Comparison of ENCODE assay signal across 28 cellular contexts in genomic region chr12:109612003-109612402, GRCh38.
"Had no signal": no experiment of that assay in that cellular context is flagged by ENCODE, and none has a peak within 500 bp of the region (broad histone marks: within the 10 kb centered on the region; RNA-seq: fewer than 3 reads in every experiment).

No MANE protein-coding gene starts in this region.

- DNase-seq: naive thymus-derived CD4-positive, alpha-beta T cell; natural killer cell; nucleus accumbens; ovary; posterior cingulate gyrus; psoas muscle; right cardiac atrium; spleen; stimulated activated CD4-positive, alpha-beta T cell treated with anti-CD3 and anti-CD28 coated beads, Interleukin-12 subunit alpha, Interleukin-12 subunit beta, amount 100 ng/mL, for 4 hours; stimulated activated CD4-positive, alpha-beta T cell treated with anti-CD3 and anti-CD28 coated beads, Interleukin-1b, Interleukin-23, amount 100 ng/mL, for 48 hours; stimulated activated CD4-positive, alpha-beta T cell treated with anti-CD3 and anti-CD28 coated beads, Interleukin-4, amount 100 ng/mL, for 1 hour; stimulated activated CD4-positive, alpha-beta T cell treated with anti-CD3 and anti-CD28 coated beads, Interleukin-4, amount 100 ng/mL, for 4 hours; stimulated activated CD8-positive, alpha-beta memory T cell treated with anti-CD3 and anti-CD28 coated beads, Interleukin-4, amount 100 ng/mL, for 48 hours; stimulated activated naive CD4-positive, alpha-beta T cell; stimulated activated naive CD8-positive, alpha-beta T cell treated with anti-CD3 and anti-CD28 coated beads, Interleukin-15, amount 100 ng/mL, for 72 hours; stimulated activated naive CD8-positive, alpha-beta T cell treated with anti-CD3 and anti-CD28 coated beads, Interleukin-15, Interleukin-2, amounts not matched to agents 100 U/mL and 50 U/mL, for 24 hours; thyroid gland; transverse colon; upper lobe of right lung; uterus had no signal

- H3K27ac ChIP-seq: neural progenitor cell, neutrophil, ovary, parathyroid adenoma, psoas muscle, skin epidermis, spleen, thoracic aorta, thyroid gland, transverse colon, upper lobe of right lung, uterus had no signal

- H3K36me3 ChIP-seq: neural progenitor cell, neutrophil, ovary, spleen, thoracic aorta, thyroid gland, transverse colon, upper lobe of right lung, uterus had no signal

- H3K9me3 ChIP-seq: neutrophil, ovary, psoas muscle, spleen, thoracic aorta, thyroid gland, transverse colon, upper lobe of right lung, uterus had no signal

- H3K79me2 ChIP-seq: parathyroid adenoma had no signal

- H3K4me1 ChIP-seq: spleen, thyroid gland, transverse colon, upper lobe of right lung, uterus had no signal

- H3K4me2 ChIP-seq: neural progenitor cell, smooth muscle cell had no signal

- ATAC-seq: naive thymus-derived CD4-positive, alpha-beta T cell; natural killer cell; right cardiac atrium; sciatic nerve; stimulated activated memory B cell treated with anti-CD40 and anti-IgM and Interleukin-4, amounts not matched to agents 10 μg/mL and 1 μg/mL and 100 μg/mL, for 72 hours; stimulated activated naive CD8-positive, alpha-beta T cell treated with anti-CD3 and anti-CD28 coated beads, Interleukin-15, amount 100 ng/mL, for 72 hours; stimulated activated naive CD8-positive, alpha-beta T cell treated with anti-CD3 and anti-CD28 coated beads, Interleukin-15, Interleukin-2, amounts not matched to agents 100 U/mL and 50 U/mL, for 24 hours; upper lobe of right lung had no signal

- H3K4me3 ChIP-seq: neural progenitor cell, ovary, psoas muscle, skin epidermis, smooth muscle cell, spleen, thoracic aorta, thyroid gland, transverse colon, upper lobe of right lung, uterus had no signal

- H3K27me3 ChIP-seq: neural progenitor cell, ovary, thyroid gland had no signal

- H3K9ac ChIP-seq: neural progenitor cell, parathyroid adenoma had no signal

- H2AFZ ChIP-seq: neural progenitor cell, parathyroid adenoma had no signal
